ENCODE assay signal across 2 cellular contexts in genomic region chr17:35868791-35869190, GRCh38.
TF ChIP-seq lines count a peak whose summit lies in the region.

A gene with protein sequence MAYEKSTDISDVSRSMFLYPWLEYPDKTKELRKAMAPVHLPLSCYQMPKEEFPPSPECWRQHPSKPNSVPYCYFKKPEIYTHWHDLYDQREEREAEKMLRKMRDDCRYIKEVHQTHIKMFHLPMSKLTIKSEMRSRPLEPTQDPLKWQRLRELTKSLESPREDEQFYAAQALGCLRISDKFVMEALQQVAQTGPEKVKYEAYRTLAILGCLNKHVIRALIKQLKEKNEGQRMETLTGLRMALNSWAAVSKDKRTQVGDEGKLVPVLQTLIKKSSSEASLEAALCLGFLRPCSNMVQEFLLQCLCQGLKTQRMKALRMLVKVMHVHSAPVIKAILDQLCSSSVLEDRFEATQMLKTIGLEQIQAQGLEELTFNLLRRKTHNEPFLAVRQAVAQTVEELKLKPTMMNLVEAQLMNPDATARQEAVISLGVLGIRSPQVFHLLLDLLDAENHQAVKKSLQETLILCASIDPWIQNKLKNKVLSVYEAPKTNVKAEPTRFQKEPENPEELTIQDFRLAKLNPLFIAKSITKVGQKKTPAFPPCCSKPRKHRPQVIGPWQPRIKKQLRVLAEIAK (minus strand): TSS chr17:35868891. CDS start chr17:35868742, 149 bp downstream.

TF ChIP-seq in HepG2, 621 proteins besides CTCF, POLR2A, EP300 and RAD21:
- TF ChIP-seq ELF1 (CRISPR knock-in tag; IDR thresholded peaks at IDR 0.05) (no peak), ZFP1 (CRISPR knock-in tag; IDR thresholded peaks at IDR 0.05) (peak; percentile 74; the same call in 1 of the 2 replicates)

TF ChIP-seq in H1, 55 proteins besides CTCF, POLR2A, EP300 and RAD21:
- TF ChIP-seq RBBP5 (IDR thresholded peaks at IDR 0.05; ENCODE audit: borderline replicate concordance, low read depth, low read length) (no peak), SIRT6 (IDR thresholded peaks at IDR 0.05; ENCODE audit: low read length) (no peak), TEAD4 (IDR thresholded peaks at IDR 0.05; ENCODE audit: low read depth, low read length) (no peak), SAP30 (IDR thresholded peaks at IDR 0.05; ENCODE audit: insufficient read depth, insufficient replicate concordance, low read length) (no peak), POLR2AphosphoS5 (IDR thresholded peaks at IDR 0.05; ENCODE audit: low read depth, low read length) (no peak), GABPA (IDR thresholded peaks at IDR 0.05; ENCODE audit: borderline replicate concordance, insufficient read depth, low read length) (no peak), MAFK (IDR thresholded peaks at IDR 0.05; ENCODE audit: low read depth, low read length) (no peak), GTF2F1 (IDR thresholded peaks at IDR 0.05; ENCODE audit: borderline replicate concordance, low read depth, low read length) (no peak), BACH1 (IDR thresholded peaks at IDR 0.05; ENCODE audit: low read length) (no peak), ATF2 (IDR thresholded peaks at IDR 0.05; ENCODE audit: low read length) (no peak), SRF (IDR thresholded peaks at IDR 0.05; ENCODE audit: low read depth, low read length) (no peak), ASH2L (IDR thresholded peaks at IDR 0.05; ENCODE audit: low read length) (no peak), SP1 (IDR thresholded peaks at IDR 0.05; ENCODE audit: low read depth, low read length) (no peak), TCF12 (IDR thresholded peaks at IDR 0.05; ENCODE audit: low read depth, low read length) (no peak), HDAC2 (IDR thresholded peaks at IDR 0.05; ENCODE audit: borderline replicate concordance in 1 of 2, low read depth in 2 of 2, low read length in 2 of 2) (no peak)
- TF ChIP-seq, protein P1, sequence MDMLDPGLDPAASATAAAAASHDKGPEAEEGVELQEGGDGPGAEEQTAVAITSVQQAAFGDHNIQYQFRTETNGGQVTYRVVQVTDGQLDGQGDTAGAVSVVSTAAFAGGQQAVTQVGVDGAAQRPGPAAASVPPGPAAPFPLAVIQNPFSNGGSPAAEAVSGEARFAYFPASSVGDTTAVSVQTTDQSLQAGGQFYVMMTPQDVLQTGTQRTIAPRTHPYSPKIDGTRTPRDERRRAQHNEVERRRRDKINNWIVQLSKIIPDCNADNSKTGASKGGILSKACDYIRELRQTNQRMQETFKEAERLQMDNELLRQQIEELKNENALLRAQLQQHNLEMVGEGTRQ (IDR thresholded peaks at IDR 0.05; ENCODE audit: low read length) = no peak
TF ChIP-seq in H1: peak in this region for 0.
